In the genomic region with DNA sequence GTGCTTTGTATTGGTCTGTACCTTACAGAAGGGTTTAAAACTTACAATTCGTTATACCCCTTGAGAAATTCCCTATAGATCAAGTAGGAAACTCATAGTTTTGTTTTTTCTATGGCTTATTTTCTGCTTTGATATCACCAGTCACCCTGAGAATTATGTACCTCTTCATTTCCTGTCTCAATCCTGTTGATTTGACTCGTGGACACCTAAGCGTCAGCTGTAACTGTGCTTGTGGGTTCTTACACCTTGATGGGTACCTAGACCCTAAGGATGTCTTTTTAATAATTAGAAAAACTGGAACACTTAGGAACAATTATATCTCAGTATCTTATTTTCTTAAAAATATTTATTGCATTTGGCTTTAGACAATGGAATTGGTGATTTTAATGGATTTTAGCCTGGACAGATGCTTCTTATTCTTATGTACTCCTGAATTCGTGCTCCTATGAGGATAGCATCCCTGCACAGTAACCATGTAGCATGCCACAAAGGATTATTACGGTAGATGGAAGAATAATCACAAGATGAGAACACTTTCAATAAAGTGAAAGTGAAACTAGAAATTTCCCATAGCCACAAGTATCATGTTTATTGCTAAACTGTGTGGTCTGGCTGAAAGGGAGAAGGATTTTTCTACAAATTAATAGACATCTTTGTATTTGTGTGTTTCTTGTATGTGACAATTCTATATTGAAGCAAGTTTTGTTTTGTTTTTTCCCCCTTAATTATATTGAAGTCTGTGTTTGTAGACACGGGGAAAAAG, we compare ENCODE assay signal across 10 cellular contexts.
DNase-seq lines count a peak whose midpoint lies in the region; ATAC-seq and TF ChIP-seq lines count a peak whose summit lies in the region.
"Had no signal": no experiment of that assay in that cellular context is flagged by ENCODE, and none has a peak within 500 bp of the region (broad histone marks: within the 10 kb centered on the region; RNA-seq: fewer than 3 reads in every experiment).

No MANE protein-coding gene starts in this region.

- H3K4me3 ChIP-seq in ACC112 (ENCODE audit: low read depth, low read length): peak overlapping the region; percentile 87
- H3K4me3 ChIP-seq in liver (ENCODE audit: low read depth in 1 of 3, low read length in 3 of 3): peak overlapping the region in 2 of 3 donors; percentile 2 to 37

- DNase-seq in HFFc6 (no peak), T-helper 17 cell (no peak)
- DNase-seq in effector CD8-positive, alpha-beta T cell (lab: John Stamatoyannopoulos, UW): no peak
- no peak for DNase-seq in activated CD4-positive, alpha-beta T cell treated with anti-CD3 and anti-CD28 coated beads for 4 hours
- no peak for DNase-seq in stimulated activated CD4-positive, alpha-beta T cell treated with anti-CD3 and anti-CD28 coated beads, Interleukin-4, amount 100 ng/mL, for 1 hour
- DNase-seq: head of caudate nucleus had no signal

- TF ChIP-seq CTCF in HFFc6 (IDR thresholded peaks at IDR 0.05) (no peak), liver (IDR thresholded peaks at IDR 0.05; ENCODE audit: low read depth, low read length, missing input control) (no peak)

- WGBS in liver: 80% methylated on average over 6 of the region's 6 CpGs

- H3K27ac Mint-ChIP-seq in HFFc6 (no peak overlapping the region; the same call in 1 of the 2 replicates), T-helper 17 cell (peak overlapping the region; percentile 14)

- no peaks in the 10 kb centered on the region for H3K9me3 Mint-ChIP-seq in HFFc6

- peak overlapping the region; percentile 32; the same call in 1 of the 2 replicates for H3K27ac ChIP-seq in ACC112 (ENCODE audit: low read depth, low read length)
- no peak overlapping the region for H3K27ac ChIP-seq in liver (ENCODE audit: low read depth in 1 of 2, low read length in 2 of 2)
- H3K27ac ChIP-seq: skin epidermis had no signal

- H3K27me3 Mint-ChIP-seq in HFFc6 (ENCODE audit: insufficient read depth) (no peaks in the 10 kb centered on the region), T-helper 17 cell (no peaks in the 10 kb centered on the region)

- H3K36me3 Mint-ChIP-seq in HFFc6 (ENCODE audit: low read depth) (no peaks in the 10 kb centered on the region), T-helper 17 cell (ENCODE audit: low read depth) (no peaks in the 10 kb centered on the region)

- no peaks in the 10 kb centered on the region for H3K9me3 ChIP-seq in T-helper 17 cell (ENCODE audit: control insufficient read depth, low read length, poor library complexity, severe bottlenecking)
- H3K9me3 ChIP-seq in liver (ENCODE audit: control insufficient read depth in 4 of 4, low read length in 3 of 4): no peaks in the 10 kb centered on the region

- H3K9ac ChIP-seq in liver (ENCODE audit: low read depth in 1 of 2, low read length in 2 of 2): no peak overlapping the region

- no peaks in the 10 kb centered on the region for H3K79me2 ChIP-seq in ACC112 (ENCODE audit: control insufficient read depth, insufficient read depth, low read length, unreplicated experiment)

- ATAC-seq in T-helper 17 cell (no peak), HG02981 (IDR thresholded peaks at IDR 0.05; ENCODE audit: unreplicated experiment) (no peak)

- H3K36me3 ChIP-seq in ACC112 (ENCODE audit: insufficient read depth, low read length): no peaks in the 10 kb centered on the region
- no peaks in the 10 kb centered on the region for H3K36me3 ChIP-seq in liver (ENCODE audit: control insufficient read depth in 4 of 4, insufficient read depth in 3 of 4, low read depth in 1 of 4, low read length in 3 of 4)

- TF ChIP-seq RAD21 in liver (IDR thresholded peaks at IDR 0.05): no peak

- H3K4me1 Mint-ChIP-seq in HFFc6 (ENCODE audit: low read depth) (no peaks in the 10 kb centered on the region; the same call in 1 of the 2 replicates), T-helper 17 cell (no peaks in the 10 kb centered on the region)

- H2AFZ ChIP-seq in ACC112 (ENCODE audit: low read length, unreplicated experiment): peak overlapping the region; percentile 97

- no peaks in the 10 kb centered on the region for H3K4me1 ChIP-seq in ACC112 (ENCODE audit: control insufficient read depth, insufficient read depth, low read length, unreplicated experiment)
- no peaks in the 10 kb centered on the region for H3K4me1 ChIP-seq in liver (ENCODE audit: control insufficient read depth in 4 of 4, insufficient read depth in 4 of 4, low read length in 3 of 4)

- H3K4me3 Mint-ChIP-seq in HFFc6 (peak overlapping the region; percentile 89), T-helper 17 cell (peak overlapping the region; percentile 80)

- H3K27me3 ChIP-seq in ACC112 (ENCODE audit: insufficient read depth, low read length) (no peaks in the 10 kb centered on the region), liver (ENCODE audit: control insufficient read depth in 4 of 4, insufficient read depth in 4 of 4, low read length in 3 of 4) (no peaks in the 10 kb centered on the region)

TF ChIP-seq in liver, 16 proteins besides CTCF, POLR2A, EP300 and RAD21:
- TF ChIP-seq, protein P1, sequence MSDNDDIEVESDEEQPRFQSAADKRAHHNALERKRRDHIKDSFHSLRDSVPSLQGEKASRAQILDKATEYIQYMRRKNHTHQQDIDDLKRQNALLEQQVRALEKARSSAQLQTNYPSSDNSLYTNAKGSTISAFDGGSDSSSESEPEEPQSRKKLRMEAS (IDR thresholded peaks at IDR 0.05): no peak
- no peak for TF ChIP-seq YY1 (IDR thresholded peaks at IDR 0.05)
- no peak for TF ChIP-seq TAF1 (conservative IDR thresholded peaks at IDR 0.05)
- TF ChIP-seq REST (IDR thresholded peaks at IDR 0.05): no peak
- no peak for TF ChIP-seq HNF4G (IDR thresholded peaks at IDR 0.05)
- no peak for TF ChIP-seq JUND (IDR thresholded peaks at IDR 0.05)
- TF ChIP-seq SP1 (IDR thresholded peaks at IDR 0.05): no peak
- no peak for TF ChIP-seq HNF4A (conservative IDR thresholded peaks at IDR 0.05)
- TF ChIP-seq NR2F2 (IDR thresholded peaks at IDR 0.05): no peak
- no peak for TF ChIP-seq RXRA (IDR thresholded peaks at IDR 0.05)
